Comparison of ENCODE assay signal across 7 cellular contexts in the genomic region with DNA sequence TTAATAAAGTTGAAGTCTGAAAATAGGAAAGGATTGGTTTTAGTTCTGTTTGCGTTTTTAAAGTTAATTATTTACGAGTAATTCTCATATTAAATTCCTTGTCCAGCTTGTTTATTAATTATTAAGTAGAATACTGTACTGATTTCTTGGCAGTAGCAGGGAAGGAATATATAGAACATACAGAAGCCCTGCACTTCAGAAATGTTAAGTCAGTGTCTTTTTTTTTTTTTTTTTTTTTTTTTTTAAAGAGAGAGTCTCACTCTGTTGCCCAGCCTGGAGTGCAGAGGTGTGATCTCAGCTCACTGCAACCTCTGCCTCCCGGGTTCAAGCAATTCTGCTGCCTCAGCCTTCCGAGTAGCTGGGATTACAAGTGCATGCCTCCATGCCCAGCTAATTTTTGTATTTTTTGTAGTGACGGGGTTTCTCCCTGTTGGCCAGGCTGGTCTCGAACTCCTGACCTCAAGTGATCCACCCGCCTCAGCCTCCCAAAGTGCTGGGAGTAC. TPM values are rescaled to one million over a fixed set of nuclear protein-coding genes. Genes with fewer than 3 reads are reported as not detected.
DNase-seq lines count a peak whose midpoint lies in the region; ATAC-seq and TF ChIP-seq lines count a peak whose summit lies in the region.
"Not testable (repeated sequence)": the region's sequence is repeated elsewhere in the genome, so short reads cannot be mapped to it uniquely, and the experiment has no call there.

No MANE protein-coding gene starts in this region.

- not testable (repeated sequence) for H3K79me1 ChIP-seq in mesenchymal stem cell (replicated peaks; ENCODE audit: low read length, poor library complexity, severe bottlenecking)

- peaks cover 39 to 77% (median 70%) of the 10 kb centered on the region in 11 experiments; a peak in 21 of 22 replicates for H4K20me1 ChIP-seq in BLaER1 treated with 17β-estradiol and CSF1 and Interleukin-3, amounts not matched to agents 10 nM and 100 nM
- not testable (repeated sequence) for H4K20me1 ChIP-seq in SU-DHL-6 (ENCODE audit: low read depth, low read length)
- peaks cover 37% of the 10 kb centered on the region for H4K20me1 ChIP-seq in osteoblast (ENCODE audit: insufficient read depth, low read length)

- H3K9me2 ChIP-seq in SU-DHL-6 (replicated peaks; ENCODE audit: insufficient read depth, low read length): not testable (repeated sequence)

- not testable (repeated sequence) for H3K4me3 Mint-ChIP-seq in activated T-cell treated with anti-CD3 and anti-CD28 coated beads, Interleukin-2, amount 50 U/mL, for 72 hours
- H3K4me3 Mint-ChIP-seq in central memory CD8-positive, alpha-beta T cell: peak overlapping the region; percentile 40

- H3K79me2 ChIP-seq in SU-DHL-6 (ENCODE audit: insufficient read depth, low read length) (peaks cover 60% of the 10 kb centered on the region), osteoblast (ENCODE audit: insufficient read depth, low read length) (peaks cover 76% of the 10 kb centered on the region)

- not testable (repeated sequence) for H3K4ac ChIP-seq in mesenchymal stem cell (ENCODE audit: low read depth in 1 of 2, low read length in 2 of 2)

- not testable (repeated sequence) for H3K9me3 Mint-ChIP-seq in activated T-cell treated with anti-CD3 and anti-CD28 coated beads, Interleukin-2, amount 50 U/mL, for 72 hours; central memory CD8-positive, alpha-beta T cell

- CTCF ChIA-PET in HEK293T (lab: Yijun Ruan, JAX): interaction anchor here (0.5 to 1.4 kb wide), 3 partner anchors 99 to 461 kb away, joined by 3 read pairs; no protein-coding TSS in a partner anchor

- not testable (repeated sequence) for ATAC-seq in activated T-cell treated with anti-CD3 and anti-CD28 coated beads, Interleukin-2, amount 50 U/mL, for 72 hours (replicated peaks in 1 of 2); central memory CD8-positive, alpha-beta T cell (replicated peaks; ENCODE audit: extremely low read depth, poor library complexity, severe bottlenecking)

- not testable (repeated sequence) for H3K23ac ChIP-seq in mesenchymal stem cell (ENCODE audit: low read length in 2 of 2)

- H3K14ac ChIP-seq in mesenchymal stem cell (ENCODE audit: low read length in 2 of 2): not testable (repeated sequence)

- H3K36me3 ChIP-seq in BLaER1 treated with 17β-estradiol and CSF1 and Interleukin-3, amounts not matched to agents 10 nM and 100 nM: peaks cover 32 to 74% (median 64%) of the 10 kb centered on the region in 11 experiments
- H3K36me3 ChIP-seq in SU-DHL-6 (ENCODE audit: low read length): not testable (repeated sequence)
- H3K36me3 ChIP-seq in mesenchymal stem cell (ENCODE audit: control insufficient read depth in 1 of 2, insufficient read depth in 2 of 2, low read depth in 1 of 2, low read length in 2 of 2): peaks cover 18 to 23% of the 10 kb centered on the region in 2 experiments
- peaks cover 24% of the 10 kb centered on the region for H3K36me3 ChIP-seq in osteoblast (ENCODE audit: insufficient read depth, low read length)

- peaks cover 5 to 11% of the 10 kb centered on the region in 2 donors for H3K36me3 Mint-ChIP-seq in activated T-cell treated with anti-CD3 and anti-CD28 coated beads, Interleukin-2, amount 50 U/mL, for 72 hours (ENCODE audit: insufficient read depth in 2 of 2)
- peaks cover 30% of the 10 kb centered on the region for H3K36me3 Mint-ChIP-seq in central memory CD8-positive, alpha-beta T cell (ENCODE audit: insufficient read depth)

- H2BK15ac ChIP-seq in mesenchymal stem cell (ENCODE audit: low read depth, poor library complexity, severe bottlenecking): not testable (repeated sequence)

- H3K27me3 Mint-ChIP-seq in activated T-cell treated with anti-CD3 and anti-CD28 coated beads, Interleukin-2, amount 50 U/mL, for 72 hours (ENCODE audit: low read depth); central memory CD8-positive, alpha-beta T cell: not testable (repeated sequence)

- H4K8ac ChIP-seq in mesenchymal stem cell (ENCODE audit: low read length): not testable (repeated sequence)

- H3K27ac Mint-ChIP-seq in activated T-cell treated with anti-CD3 and anti-CD28 coated beads, Interleukin-2, amount 50 U/mL, for 72 hours: peak overlapping the region; percentile 60
- not testable (repeated sequence) for H3K27ac Mint-ChIP-seq in central memory CD8-positive, alpha-beta T cell (ENCODE audit: low read depth)

- H2BK12ac ChIP-seq in mesenchymal stem cell (ENCODE audit: low read length in 2 of 2): not testable (repeated sequence)

- POLR2A ChIA-PET in HEK293T (lab: Yijun Ruan, JAX): interaction anchor here (1.2 kb wide), 1 partner anchor 25 kb away, joined by 3 read pairs; a partner anchor contains a TSS

- H3K18ac ChIP-seq in mesenchymal stem cell (ENCODE audit: low read depth in 1 of 2, low read length in 2 of 2): not testable (repeated sequence)

- H3K27ac ChIP-seq in BLaER1 treated with 17β-estradiol and CSF1 and Interleukin-3, amounts not matched to agents 10 nM and 100 nM; SU-DHL-6 (ENCODE audit: low read depth, low read length): not testable (repeated sequence)
- peak overlapping the region; percentile 69 for H3K27ac ChIP-seq in mesenchymal stem cell (ENCODE audit: low read length, poor library complexity, severe bottlenecking)
- H3K27ac ChIP-seq in osteoblast (ENCODE audit: low read depth, low read length): peak overlapping the region; percentile 41

- not testable (repeated sequence) for H4K91ac ChIP-seq in mesenchymal stem cell (ENCODE audit: low read length)

- peak overlapping the region in 2 of 11 experiments; percentile 7 to 18; a peak in 3 of 22 replicates for H3K9ac ChIP-seq in BLaER1 treated with 17β-estradiol and CSF1 and Interleukin-3, amounts not matched to agents 10 nM and 100 nM
- H3K9ac ChIP-seq in SU-DHL-6 (ENCODE audit: low read length): not testable (repeated sequence)
- peak overlapping the region; percentile 7 for H3K9ac ChIP-seq in mesenchymal stem cell (ENCODE audit: low read length)

- not testable (repeated sequence) for H2AFZ ChIP-seq in SU-DHL-6 (ENCODE audit: low read depth, low read length, severe bottlenecking); mesenchymal stem cell (ENCODE audit: low read depth, low read length); osteoblast (ENCODE audit: low read length)

- not testable (repeated sequence) for H2AK5ac ChIP-seq in mesenchymal stem cell (ENCODE audit: low read length, severe bottlenecking)

- H3K4me1 ChIP-seq in BLaER1 treated with 17β-estradiol and CSF1 and Interleukin-3, amounts not matched to agents 10 nM and 100 nM: peaks cover 34 to 54% (median 46%) of the 10 kb centered on the region in 10 experiments
- not testable (repeated sequence) for H3K4me1 ChIP-seq in mesenchymal stem cell (ENCODE audit: control insufficient read depth, insufficient read depth, low read depth, low read length)
- peaks cover 24% of the 10 kb centered on the region for H3K4me1 ChIP-seq in osteoblast (ENCODE audit: insufficient read depth, low read length)

- H3K27me3 ChIP-seq in BLaER1 treated with 17β-estradiol and CSF1 and Interleukin-3, amounts not matched to agents 10 nM and 100 nM; SU-DHL-6 (ENCODE audit: low read length); mesenchymal stem cell (ENCODE audit: control insufficient read depth in 1 of 2, insufficient read depth in 1 of 2, low read length in 2 of 2); osteoblast (ENCODE audit: insufficient read depth, low read length): not testable (repeated sequence)

- not testable (repeated sequence) for H2BK120ac ChIP-seq in mesenchymal stem cell (ENCODE audit: low read depth, low read length)

- not testable (repeated sequence) for DNase-seq in HEK293T (ENCODE audit: extremely low spot score); activated T-cell treated with anti-CD3 and anti-CD28 coated beads, Interleukin-2, amount 50 U/mL, for 72 hours; central memory CD8-positive, alpha-beta T cell (ENCODE audit: low spot score in 2 of 2); mesenchymal stem cell; osteoblast (ENCODE audit: insufficient read length, low spot score, missing footprints)

- H3K4me1 Mint-ChIP-seq in activated T-cell treated with anti-CD3 and anti-CD28 coated beads, Interleukin-2, amount 50 U/mL, for 72 hours (ENCODE audit: low read depth): peaks cover 54% of the 10 kb centered on the region
- H3K4me1 Mint-ChIP-seq in central memory CD8-positive, alpha-beta T cell: peaks cover 41% of the 10 kb centered on the region

- TF ChIP-seq CTCF in SU-DHL-6 (IDR thresholded peaks at IDR 0.05; ENCODE audit: insufficient read depth, low read length, poor library complexity, severe bottlenecking); osteoblast (IDR thresholded peaks at IDR 0.05; ENCODE audit: extremely low read depth, low read depth, low read length): not testable (repeated sequence)

- H3K4me3 ChIP-seq in BLaER1 treated with 17β-estradiol and CSF1 and Interleukin-3, amounts not matched to agents 10 nM and 100 nM; SU-DHL-6 (ENCODE audit: insufficient read depth, low read length, poor library complexity, severe bottlenecking); osteoblast (ENCODE audit: insufficient read depth, low read length): not testable (repeated sequence)
- peak overlapping the region in 1 of 2 experiments; percentile 33 for H3K4me3 ChIP-seq in mesenchymal stem cell (ENCODE audit: insufficient read depth in 1 of 2, low read depth in 1 of 2, low read length in 2 of 2)

- H3K4me2 ChIP-seq in BLaER1 treated with 17β-estradiol and CSF1 and Interleukin-3, amounts not matched to agents 10 nM and 100 nM: peak overlapping the region in 10 of 11 experiments; percentile 0 to 95 (median 24); a peak in 8 of 22 replicates
- H3K4me2 ChIP-seq in SU-DHL-6 (ENCODE audit: low read depth, low read length, poor library complexity, severe bottlenecking): peak overlapping the region; percentile 18
- H3K4me2 ChIP-seq in mesenchymal stem cell (ENCODE audit: low read length, poor library complexity, severe bottlenecking); osteoblast (ENCODE audit: insufficient read depth, low read length): not testable (repeated sequence)

- H2BK5ac ChIP-seq in mesenchymal stem cell (ENCODE audit: low read depth, low read length, poor library complexity, severe bottlenecking): not testable (repeated sequence)

- 93% methylated on average over 5 of the region's 7 CpGs for WGBS in mesenchymal stem cell

- H3F3A ChIP-seq in SU-DHL-6 (ENCODE audit: insufficient read depth): not testable (repeated sequence)

- not testable (repeated sequence) for H3K9me3 ChIP-seq in BLaER1 treated with 17β-estradiol and CSF1 and Interleukin-3, amounts not matched to agents 10 nM and 100 nM (replicated peaks in 1 of 11); SU-DHL-6 (ENCODE audit: insufficient read depth, low read length); mesenchymal stem cell (ENCODE audit: control insufficient read depth, low read length); osteoblast (ENCODE audit: low read depth, low read length)

RNA-seq across cellular contexts. Expression of a gene that starts 3.7 kb away (rescaled TPM):
- 10 to 100 TPM; 39.4 TPM for total RNA-seq in activated T-cell treated with anti-CD3 and anti-CD28 coated beads, Interleukin-2, amount 50 U/mL, for 72 hours
- 54.6 TPM for polyA plus RNA-seq in mesenchymal stem cell (2013, experiment 1 of 2)
- 55.4 TPM for polyA plus RNA-seq in mesenchymal stem cell (2013, experiment 2 of 2)
- total RNA-seq in osteoblast: 46.3 and 48.3 TPM in 2 replicates

RNA-seq across cellular contexts. Expression of a gene that starts 24.7 kb away (rescaled TPM):
- total RNA-seq in activated T-cell treated with anti-CD3 and anti-CD28 coated beads, Interleukin-2, amount 50 U/mL, for 72 hours: 10 to 100 TPM; 46.9 TPM
- 125 TPM for polyA plus RNA-seq in mesenchymal stem cell (2013, experiment 1 of 2)
- polyA plus RNA-seq in mesenchymal stem cell (2013, experiment 2 of 2): 134 TPM
- total RNA-seq in osteoblast: 87.2 and 91.1 TPM in 2 replicates

RNA-seq across cellular contexts. Expression of a gene that starts 55.4 kb away (rescaled TPM):
- total RNA-seq in activated T-cell treated with anti-CD3 and anti-CD28 coated beads, Interleukin-2, amount 50 U/mL, for 72 hours: 10 to 100 TPM; 22.1 to 22.2 TPM
- polyA plus RNA-seq in mesenchymal stem cell (2013, experiment 1 of 2): 4.8 TPM
- 4.6 TPM for polyA plus RNA-seq in mesenchymal stem cell (2013, experiment 2 of 2)
- total RNA-seq in osteoblast: 4.7 and 6.5 TPM in 2 replicates
